ENCODE assay signal across 15 cellular contexts in the genomic region with DNA sequence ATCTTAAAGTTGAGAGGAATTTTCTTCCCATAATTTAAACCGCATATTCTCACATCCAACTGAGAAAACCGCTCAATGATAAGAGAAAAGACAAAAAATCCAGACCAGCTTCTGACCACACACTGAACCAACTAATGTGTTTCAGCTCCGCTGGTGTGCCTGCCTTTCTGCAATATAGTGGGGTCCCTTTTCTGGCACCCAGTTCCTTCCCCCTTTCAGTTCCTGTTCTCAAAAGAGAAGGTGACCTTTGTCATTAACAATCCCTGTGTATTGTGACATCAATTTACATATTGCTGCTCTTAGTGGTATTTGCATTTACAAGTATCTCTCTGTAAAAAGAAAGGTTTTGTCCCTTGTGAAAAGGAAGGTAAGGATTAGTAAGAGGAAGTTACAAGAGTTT. TPM values are rescaled to one million over a fixed set of nuclear protein-coding genes. Genes with fewer than 3 reads are reported as not detected.
DNase-seq lines count a peak whose midpoint lies in the region; ATAC-seq and TF ChIP-seq lines count a peak whose summit lies in the region.
"Had no signal": no experiment of that assay in that cellular context is flagged by ENCODE, and none has a peak within 500 bp of the region (broad histone marks: within the 10 kb centered on the region; RNA-seq: fewer than 3 reads in every experiment).

No MANE protein-coding gene starts in this region.

- BruUV-seq in OCI-LY7 (replicated peaks; lab: Mats Ljungman, UMichigan), result no TSS peak

- no peaks in the 10 kb centered on the region for H3K36me3 ChIP-seq in OCI-LY7 (ENCODE audit: insufficient read depth, low read length)
- H3K36me3 ChIP-seq in CD4-positive, alpha-beta memory T cell (ENCODE audit: insufficient read depth, low read length), result no peaks in the 10 kb centered on the region

- H3K27ac Mint-ChIP-seq in CD4-positive, alpha-beta memory T cell, result no peak overlapping the region

- no peaks in the 10 kb centered on the region for H3K27me3 ChIP-seq in CD4-positive, alpha-beta memory T cell (ENCODE audit: insufficient read depth, low read length)

- no peaks in the 10 kb centered on the region for H3K79me2 ChIP-seq in OCI-LY7 (ENCODE audit: insufficient read depth, low read depth, low read length)

- no peaks in the 10 kb centered on the region for H3K27me3 Mint-ChIP-seq in CD4-positive, alpha-beta memory T cell
- H3K27me3 Mint-ChIP-seq: central memory CD8-positive, alpha-beta T cell had no signal

- peak; percentile 71 for DNase-seq in GM12864 (ENCODE audit: low read depth)
- DNase-seq in OCI-LY7 (ENCODE audit: low spot score), result peak; percentile 24
- DNase-seq in epidermal melanocyte (ENCODE audit: insufficient read length, low spot score), result no peak
- DNase-seq in activated CD4-positive, CD25-positive, alpha-beta regulatory T cell (lab: John Stamatoyannopoulos, UW), result no peak
- no peak for DNase-seq in CD4-positive, alpha-beta memory T cell
- no peak for DNase-seq in EL
- DNase-seq: activated T-cell treated with anti-CD3 and anti-CD28 coated beads, Interleukin-2, amount 50 U/mL, for 1 hour; foreskin melanocyte; small intestine; stimulated activated naive CD4-positive, alpha-beta T cell; T-helper 2 cell had no signal

- H3K9me3 ChIP-seq in OCI-LY7 (ENCODE audit: low read length), result no peaks in the 10 kb centered on the region
- H3K9me3 ChIP-seq in CD4-positive, alpha-beta memory T cell (ENCODE audit: control insufficient read depth in 1 of 2, low read length in 2 of 2), result no peaks in the 10 kb centered on the region

- CTCF ChIA-PET in OCI-LY7 (lab: Charles Lee; ENCODE audit: unreplicated experiment), result no interaction called here
- CTCF ChIA-PET in CD4-positive, alpha-beta memory T cell (lab: Charles Lee; ENCODE audit: partially characterized antibody), result no interaction called here

- peaks cover 0 to 3% (median 0%) of the 10 kb centered on the region in 8 donors for H3K9me3 Mint-ChIP-seq in CD4-positive, alpha-beta memory T cell

- H4K20me1 ChIP-seq in OCI-LY7 (ENCODE audit: insufficient read depth, low read length), result no peaks in the 10 kb centered on the region

- peak; percentile 94 for ATAC-seq in GM19463 (IDR thresholded peaks at IDR 0.05; ENCODE audit: unreplicated experiment)
- ATAC-seq in HG03066 (IDR thresholded peaks at IDR 0.05; ENCODE audit: low read depth, unreplicated experiment), result peak; percentile 97

- TF ChIP-seq CTCF in GM12864 (IDR thresholded peaks at IDR 0.05; ENCODE audit: low read depth, low read length, missing control alignments) (no peak), OCI-LY7 (conservative IDR thresholded peaks at IDR 0.05; ENCODE audit: low read length) (no peak)

- POLR2A ChIA-PET in OCI-LY7 (lab: Charles Lee), result no interaction called here
- POLR2A ChIA-PET in CD4-positive, alpha-beta memory T cell (lab: Charles Lee; ENCODE audit: partially characterized antibody), result no interaction called here

- no peak overlapping the region for H2AFZ ChIP-seq in OCI-LY7 (ENCODE audit: low read length)

- H3K9me2 ChIP-seq in OCI-LY7 (ENCODE audit: insufficient read depth, low read length), result no peaks in the 10 kb centered on the region

- H3K4me2 ChIP-seq in OCI-LY7 (ENCODE audit: low read length), result peak overlapping the region; percentile 51

- no peak overlapping the region for H3K4me3 Mint-ChIP-seq in CD4-positive, alpha-beta memory T cell
- H3K4me3 Mint-ChIP-seq: central memory CD8-positive, alpha-beta T cell had no signal

- H3K4me1 Mint-ChIP-seq in CD4-positive, alpha-beta memory T cell, result no peaks in the 10 kb centered on the region
- H3K4me1 Mint-ChIP-seq: central memory CD8-positive, alpha-beta T cell had no signal

- H3K4me1 ChIP-seq in OCI-LY7 (ENCODE audit: insufficient read depth, low read length, poor library complexity, severe bottlenecking), result peaks cover 10% of the 10 kb centered on the region
- H3K4me1 ChIP-seq in CD4-positive, alpha-beta memory T cell (ENCODE audit: insufficient read depth, low read length), result no peaks in the 10 kb centered on the region

- intact Hi-C loops in OCI-LY7 (cut with micrococcal nuclease; ENCODE audit: unreplicated experiment), result no loop called here
- intact Hi-C loops in CD4-positive, alpha-beta memory T cell (cut with micrococcal nuclease), result no loop called here

- no peak overlapping the region for H3K27ac ChIP-seq in OCI-LY7 (ENCODE audit: low read depth, low read length, poor library complexity, severe bottlenecking)
- no peak overlapping the region for H3K27ac ChIP-seq in CD4-positive, alpha-beta memory T cell (ENCODE audit: low read depth, low read length)

- H3K4me3 ChIP-seq in GM12864 (ENCODE audit: low read depth, low read length) (no peak overlapping the region), OCI-LY7 (ENCODE audit: low read depth, low read length, poor library complexity, severe bottlenecking) (no peak overlapping the region)
- no peak overlapping the region for H3K4me3 ChIP-seq in CD4-positive, alpha-beta memory T cell (ENCODE audit: low read length in 2 of 2)

- H3K36me3 Mint-ChIP-seq in CD4-positive, alpha-beta memory T cell, result no peaks in the 10 kb centered on the region

RNA-seq across cellular contexts. Expression of gene PPP1R17, which starts 1.3 kb away (rescaled TPM):
- total RNA-seq in OCI-LY7 (2014; rRNA removed; shearing (Covaris generic)), result not detected in 2 replicates
- total RNA-seq in OCI-LY7 (2022), result not detected in 2 replicates
- not detected for total RNA-seq in CD4-positive, alpha-beta memory T cell
- not detected for polyA plus RNA-seq in CD4-positive, alpha-beta memory T cell
- total RNA-seq: mononuclear cell had no signal
- polyA plus RNA-seq: small intestine had no signal

Comparison
In these comparisons a context has a peak if more than half of its experiments do, and no peak if none do; other contexts are left out.
1. DNase-seq: peak in GM12864 (single experiment) and OCI-LY7 (single experiment); none in epidermal melanocyte (single experiment), activated CD4-positive, CD25-positive, alpha-beta regulatory T cell (0 of 4), CD4-positive, alpha-beta memory T cell (0 of 5) and EL (single experiment).